In genomic region chr3:76107935-76108570, GRCh38 we compare ENCODE assay signal across 9 cellular contexts.
DNase-seq lines count a peak whose midpoint lies in the region; ATAC-seq, FAIRE-seq and TF ChIP-seq lines count a peak whose summit lies in the region.
"Had no signal": no experiment of that assay in that cellular context is flagged by ENCODE, and none has a peak within 500 bp of the region (broad histone marks: within the 10 kb centered on the region; RNA-seq: fewer than 3 reads in every experiment).

No MANE protein-coding gene starts in this region.

- H3K4me1 Mint-ChIP-seq in astrocyte (ENCODE audit: low read depth, unreplicated experiment): no peaks in the 10 kb centered on the region

- no peak overlapping the region for H3K4me2 ChIP-seq in astrocyte (ENCODE audit: low read length)

- in situ Hi-C loops in gastrocnemius medialis (cut with MboI; ENCODE audit: low sequenced_read_pairs in 4 of 4): no loop called here

- no peak overlapping the region for H3K4me3 Mint-ChIP-seq in astrocyte (ENCODE audit: unreplicated experiment)
- H3K4me3 Mint-ChIP-seq: activated T-cell treated with anti-CD3 and anti-CD28 coated beads, Interleukin-2, amount 50 U/mL, for 72 hours had no signal

- H3K36me3 Mint-ChIP-seq in astrocyte (ENCODE audit: low read depth, unreplicated experiment): no peaks in the 10 kb centered on the region

- H3K27me3 ChIP-seq in astrocyte (ENCODE audit: insufficient read depth, low read length) (no peaks in the 10 kb centered on the region), kidney epithelial cell (ENCODE audit: control insufficient read depth, insufficient read depth, low read length) (no peaks in the 10 kb centered on the region), gastrocnemius medialis (no peaks in the 10 kb centered on the region)

- H3K9me3 ChIP-seq in astrocyte (ENCODE audit: insufficient read depth, low read depth, low read length) (no peaks in the 10 kb centered on the region), gastrocnemius medialis (no peaks in the 10 kb centered on the region)

- DNase-seq in NOMO-1 (lab: John Stamatoyannopoulos, UW; ENCODE audit: unreplicated experiment in 2 of 2): peak; percentile 13 to 45
- no peak for DNase-seq in NOMO-1 treated with dmso at 0.1 percent for 144 hours (lab: John Stamatoyannopoulos, UW; ENCODE audit: unreplicated experiment)
- peak; percentile 31 for DNase-seq in LHCN-M2 (ENCODE audit: low read depth)
- DNase-seq in astrocyte (ENCODE audit: low read depth): peak; percentile 24
- no peak for DNase-seq in kidney epithelial cell (ENCODE audit: low read depth)
- no peak for DNase-seq in gastrocnemius medialis
- no peak for DNase-seq in activated CD4-positive, alpha-beta T cell treated with anti-CD3 and anti-CD28 coated beads for 4 hours
- no peak for DNase-seq in GOT3 (lab: John Stamatoyannopoulos, UW)

- intact Hi-C loops in gastrocnemius medialis (cut with DNase I; ENCODE audit: low total_unique reads): no loop called here

- no peak overlapping the region for H2AFZ ChIP-seq in astrocyte (ENCODE audit: low read depth, low read length)

- no peak for ATAC-seq in gastrocnemius medialis
- ATAC-seq: activated T-cell treated with anti-CD3 and anti-CD28 coated beads, Interleukin-2, amount 50 U/mL, for 72 hours had no signal

- H3K9ac ChIP-seq in astrocyte (ENCODE audit: low read length): no peak overlapping the region

- FAIRE-seq in astrocyte (lab: Jason Lieb, UNC): peak; percentile 50

- H3K27ac ChIP-seq in astrocyte (ENCODE audit: low read depth, low read length) (no peak overlapping the region), gastrocnemius medialis (no peak overlapping the region)

- TF ChIP-seq CTCF in astrocyte (IDR thresholded peaks at IDR 0.05; ENCODE audit: insufficient read depth, low read depth, low read length) (peak; percentile 80), kidney epithelial cell (IDR thresholded peaks at IDR 0.05; ENCODE audit: insufficient read depth, low read length, poor library complexity, severe bottlenecking) (peak; percentile 81), gastrocnemius medialis (IDR thresholded peaks at IDR 0.05 in 4 of 5, conservative IDR thresholded peaks at IDR 0.05 in 1 of 5) (peak in 1 of 5 experiments; percentile 14)

- H3K79me2 ChIP-seq in astrocyte (ENCODE audit: insufficient read depth, low read length): no peaks in the 10 kb centered on the region

- H3K27me3 Mint-ChIP-seq in astrocyte (ENCODE audit: low read depth, unreplicated experiment): no peaks in the 10 kb centered on the region

- TF ChIP-seq POLR2A in gastrocnemius medialis (IDR thresholded peaks at IDR 0.05): no peak

- H3K9me3 Mint-ChIP-seq in astrocyte (ENCODE audit: unreplicated experiment): no peaks in the 10 kb centered on the region

- H3K4me1 ChIP-seq in astrocyte (ENCODE audit: insufficient read depth, low read length): no peaks in the 10 kb centered on the region
- no peaks in the 10 kb centered on the region for H3K4me1 ChIP-seq in gastrocnemius medialis

- H3K36me3 ChIP-seq in astrocyte (ENCODE audit: insufficient read depth, low read length) (no peaks in the 10 kb centered on the region), kidney epithelial cell (ENCODE audit: control insufficient read depth, insufficient read depth, low read length) (no peaks in the 10 kb centered on the region), gastrocnemius medialis (no peaks in the 10 kb centered on the region)

- H3K27ac Mint-ChIP-seq in astrocyte (ENCODE audit: unreplicated experiment): no peak overlapping the region
- H3K27ac Mint-ChIP-seq: activated T-cell treated with anti-CD3 and anti-CD28 coated beads, Interleukin-2, amount 50 U/mL, for 72 hours had no signal

- no peaks in the 10 kb centered on the region for H4K20me1 ChIP-seq in astrocyte (ENCODE audit: insufficient read depth, low read length)

- H3K4me3 ChIP-seq in astrocyte (ENCODE audit: insufficient read depth, low read depth, low read length): no peak overlapping the region
- H3K4me3 ChIP-seq in kidney epithelial cell (ENCODE audit: low read depth, low read length): no peak overlapping the region
- H3K4me3 ChIP-seq in gastrocnemius medialis: no peak overlapping the region

Comparison
In these comparisons a context has a peak if more than half of its experiments do, and no peak if none do; other contexts are left out.
1. DNase-seq: peak in NOMO-1 (2 of 2), LHCN-M2 (single experiment) and astrocyte (single experiment); none in NOMO-1 treated with dmso at 0.1 percent for 144 hours (single experiment), kidney epithelial cell (single experiment), gastrocnemius medialis (0 of 2), activated CD4-positive, alpha-beta T cell treated with anti-CD3 and anti-CD28 coated beads for 4 hours (0 of 2) and GOT3 (single experiment).